1 cellular context compared by ENCODE assay signal in genomic region chr6:27893836-27894807, GRCh38.
TF ChIP-seq lines count a peak whose summit lies in the region.

No MANE protein-coding gene starts in this region.

TF ChIP-seq in H1, 55 proteins besides CTCF, POLR2A, EP300 and RAD21 (continued from another document):
- TF ChIP-seq POLR2AphosphoS5 (IDR thresholded peaks at IDR 0.05; ENCODE audit: low read depth, low read length) (peak; percentile 57), RFX5 (IDR thresholded peaks at IDR 0.05; ENCODE audit: borderline replicate concordance, low read depth, low read length) (no peak), SP2 (IDR thresholded peaks at IDR 0.05; ENCODE audit: low read length) (no peak), SP1 (IDR thresholded peaks at IDR 0.05; ENCODE audit: low read depth, low read length) (no peak), RXRA (IDR thresholded peaks at IDR 0.05; ENCODE audit: insufficient read depth, low read depth, low read length) (no peak), BRCA1 (IDR thresholded peaks at IDR 0.05; ENCODE audit: low read depth, low read length) (no peak), TAF7 (optimal IDR thresholded peaks at IDR 0.05; ENCODE audit: borderline replicate concordance, low read depth, low read length) (peak; percentile 62), CHD2 (IDR thresholded peaks at IDR 0.05; ENCODE audit: low read length) (peak; percentile 26; the same call in 1 of the 2 replicates), JUN (IDR thresholded peaks at IDR 0.05; ENCODE audit: low read depth, low read length) (no peak), ATF2 (IDR thresholded peaks at IDR 0.05; ENCODE audit: low read length) (0 out of 2 replicates have a peak, but pooled peaks have one; percentile 37), SAP30 (IDR thresholded peaks at IDR 0.05; ENCODE audit: insufficient read depth, insufficient replicate concordance, low read length) (no peak), ZNF274 (IDR thresholded peaks at IDR 0.05; ENCODE audit: borderline replicate concordance, extremely low read depth, low read length) (no peak), SIRT6 (IDR thresholded peaks at IDR 0.05; ENCODE audit: low read length) (no peak), SUZ12 (IDR thresholded peaks at IDR 0.05; ENCODE audit: low read length) (no peak), CREB1 (IDR thresholded peaks at IDR 0.05) (no peak), CHD1 (IDR thresholded peaks at IDR 0.05; ENCODE audit: low read depth, low read length) (no peak; the same call in 1 of the 2 replicates), RNF2 (IDR thresholded peaks at IDR 0.05; ENCODE audit: borderline replicate concordance, low read depth, low read length, missing control alignments, poor library complexity, severe bottlenecking) (no peak), CHD7 (IDR thresholded peaks at IDR 0.05; ENCODE audit: insufficient replicate concordance, low read length) (no peak), E2F6 (IDR thresholded peaks at IDR 0.05) (peak; percentile 42; the same call in 1 of the 2 replicates), RBBP5 (IDR thresholded peaks at IDR 0.05; ENCODE audit: borderline replicate concordance, low read depth, low read length) (no peak), TEAD4 (IDR thresholded peaks at IDR 0.05; ENCODE audit: low read depth, low read length) (no peak), BCL11A (IDR thresholded peaks at IDR 0.05; ENCODE audit: low read depth in 2 of 2, low read length in 2 of 2) (no peak), CBX5 (IDR thresholded peaks at IDR 0.05; ENCODE audit: low read depth, low read length) (no peak), ASH2L (IDR thresholded peaks at IDR 0.05; ENCODE audit: low read length) (no peak), CEBPB (IDR thresholded peaks at IDR 0.05; ENCODE audit: low read depth, low read length) (no peak), SIN3A (conservative IDR thresholded peaks at IDR 0.05 in 1 of 2, IDR thresholded peaks at IDR 0.05 in 1 of 2; ENCODE audit: low read depth in 1 of 2, low read length in 2 of 2) (peak in 1 of 2 experiments; percentile 61; a peak in 2 of 4 replicates), KDM1A (IDR thresholded peaks at IDR 0.05; ENCODE audit: borderline replicate concordance, low read length) (peak; percentile 62; the same call in 1 of the 2 replicates), TCF12 (IDR thresholded peaks at IDR 0.05; ENCODE audit: low read depth, low read length) (no peak), YY1 (IDR thresholded peaks at IDR 0.05; ENCODE audit: low read depth, low read length) (no peak), GTF2F1 (IDR thresholded peaks at IDR 0.05; ENCODE audit: borderline replicate concordance, low read depth, low read length) (no peak), NRF1 (IDR thresholded peaks at IDR 0.05; ENCODE audit: low read depth, low read length) (no peak), USF2 (IDR thresholded peaks at IDR 0.05; ENCODE audit: low read length) (no peak), JUND (IDR thresholded peaks at IDR 0.05; ENCODE audit: low read length) (no peak), HDAC6 (IDR thresholded peaks at IDR 0.05; ENCODE audit: low read depth, low read length) (no peak), EZH2 (IDR thresholded peaks at IDR 0.05; ENCODE audit: low read depth, low read length, severe bottlenecking) (no peak), NANOG (IDR thresholded peaks at IDR 0.05; ENCODE audit: insufficient read depth, low read depth, low read length, poor library complexity, severe bottlenecking) (no peak), FOSL1 (IDR thresholded peaks at IDR 0.05; ENCODE audit: insufficient read depth, low read depth, low read length) (no peak), TAF1 (IDR thresholded peaks at IDR 0.05; ENCODE audit: low read depth, low read length) (peak; percentile 66; the same call in 1 of the 2 replicates), MAFK (IDR thresholded peaks at IDR 0.05; ENCODE audit: low read depth, low read length) (no peak), SIX5 (IDR thresholded peaks at IDR 0.05; ENCODE audit: low read depth, low read length) (no peak), KDM5A (IDR thresholded peaks at IDR 0.05; ENCODE audit: low read length) (no peak), POU5F1 (IDR thresholded peaks at IDR 0.05; ENCODE audit: low read depth, low read length) (no peak), HDAC2 (IDR thresholded peaks at IDR 0.05; ENCODE audit: borderline replicate concordance in 1 of 2, low read depth in 2 of 2, low read length in 2 of 2) (0 out of 4 replicates have a peak, but pooled peaks of 1 of the 2 experiments have one; percentile 15), SRF (IDR thresholded peaks at IDR 0.05; ENCODE audit: low read depth, low read length) (no peak), EGR1 (IDR thresholded peaks at IDR 0.05; ENCODE audit: borderline replicate concordance, low read depth, low read length) (no peak), BACH1 (IDR thresholded peaks at IDR 0.05; ENCODE audit: low read length) (no peak), TBP (IDR thresholded peaks at IDR 0.05; ENCODE audit: low read depth, low read length) (peak; percentile 74), PHF8 (conservative IDR thresholded peaks at IDR 0.05; ENCODE audit: low read depth, low read length) (no peak; the same call in 1 of the 2 replicates), KDM4A (IDR thresholded peaks at IDR 0.05; ENCODE audit: low read depth, low read length, severe bottlenecking) (no peak), SP4 (IDR thresholded peaks at IDR 0.05; ENCODE audit: low read length) (no peak), CBX8 (IDR thresholded peaks at IDR 0.05; ENCODE audit: borderline replicate concordance, low read depth, low read length) (no peak), GABPA (IDR thresholded peaks at IDR 0.05; ENCODE audit: borderline replicate concordance, insufficient read depth, low read length) (no peak), ATF3 (IDR thresholded peaks at IDR 0.05; ENCODE audit: insufficient read depth, low read depth, low read length) (no peak)
